10 cellular contexts compared by ENCODE assay signal in genomic region chr14:20606190-20606901, GRCh38. TPM values are rescaled to one million over a fixed set of nuclear protein-coding genes. Genes with fewer than 3 reads are reported as not detected.
DNase-seq lines count a peak whose midpoint lies in the region; ATAC-seq, FAIRE-seq and TF ChIP-seq lines count a peak whose summit lies in the region.
"Had no signal": no experiment of that assay in that cellular context is flagged by ENCODE, and none has a peak within 500 bp of the region (broad histone marks: within the 10 kb centered on the region; RNA-seq: fewer than 3 reads in every experiment).

No MANE protein-coding gene starts in this region.

- H3K4me3 ChIP-seq in H1 (ENCODE audit: extremely low read depth in 1 of 4, insufficient read depth in 2 of 4, low read depth in 3 of 4, low read length in 4 of 4), result no peak overlapping the region
- no peak overlapping the region for H3K4me3 ChIP-seq in psoas muscle

- DNase-seq in DMS53 (lab: John Stamatoyannopoulos, UW) (peak; percentile 22), DMS53 treated with DMSO at 0.1 percent for 48 hours (lab: John Stamatoyannopoulos, UW; ENCODE audit: unreplicated experiment) (no peak), NCI-H2107 (lab: John Stamatoyannopoulos, UW) (peak; percentile 21), H1 (ENCODE audit: low read depth in 1 of 2, low spot score in 2 of 2) (peak in 1 of 2 experiments; percentile 72), psoas muscle (no peak), T-helper 2 cell (no peak), NCI-H187 treated with DMSO at 0.1 percent for 48 hours (lab: John Stamatoyannopoulos, UW) (no peak)
- no peak for DNase-seq in stimulated activated naive CD4-positive, alpha-beta T cell treated with Interleukin-2 at 50 U/mL for 16 hours (lab: John Stamatoyannopoulos, UW)

- no peak for TF ChIP-seq POLR2A in H1 (IDR thresholded peaks at IDR 0.05; ENCODE audit: control extremely low read depth in 1 of 2, low read depth in 2 of 2, low read length in 2 of 2)

- no peak overlapping the region for H3K23ac ChIP-seq in H1 (ENCODE audit: insufficient read length)

- H3K27ac ChIP-seq in H1 (ENCODE audit: low read depth, low read length), result no peak overlapping the region
- H3K27ac ChIP-seq in psoas muscle, result no peak overlapping the region

- WGBS in H1 (ENCODE audit: extremely low coverage in 1 of 2, insufficient coverage in 1 of 2, insufficient read length in 1 of 2, insufficient replicate concordance in 2 of 2, low coverage in 1 of 2, low lambda C conversion rate in 2 of 2, missing lambda C conversion rate in 1 of 2), 2 experiments, result 48% methylated on average over 8 of the region's 8 CpGs; no CpG with 5 or more reads in 1 of the 2 experiments
- 47 to 48% (median 47%) methylated on average over 8 of the region's 8 CpGs for WGBS in psoas muscle, 3 donors

- H4K5ac ChIP-seq in H1 (ENCODE audit: insufficient read length, low read depth, low read length), result peak overlapping the region; percentile 20

- TF ChIP-seq EP300 in H1 (IDR thresholded peaks at IDR 0.05; ENCODE audit: borderline replicate concordance in 1 of 2, low read depth in 2 of 2, low read length in 2 of 2), result no peak

- H2AK5ac ChIP-seq in H1 (ENCODE audit: low read depth, low read length), result no peak overlapping the region

- TF ChIP-seq RAD21 in H1 (IDR thresholded peaks at IDR 0.05 in 1 of 2, conservative IDR thresholded peaks at IDR 0.05 in 1 of 2; ENCODE audit: low read depth in 2 of 2, low read length in 2 of 2), result peak; percentile 97 to 98

- intact Hi-C loops in psoas muscle (cut with DNase I), result loop anchor here (2.0 to 10.0 kb wide), 5 partner anchors 74 to 348 kb away; partner anchors contain the start of genes PNP (in 1 of the 2) and RNASE2 (in 1 of the 2)

- TF ChIP-seq CTCF in H1 (IDR thresholded peaks at IDR 0.05; ENCODE audit: control extremely low read depth in 1 of 3, insufficient read depth in 1 of 3, low read depth in 1 of 3, low read length in 3 of 3) (peak; percentile 66 to 93 (median 92)), psoas muscle (IDR thresholded peaks at IDR 0.05) (peak; percentile 40)

- POLR2A ChIA-PET in H1 (lab: Charles Lee; ENCODE audit: partially characterized antibody), result interaction anchor here (0.6 to 7.8 kb wide), 6 partner anchors 9 to 300 kb away, joined by 3 to 49 read pairs (median 4); partner anchors contain the start of genes APEX1, OSGEP and PNP

- H4K91ac ChIP-seq in H1 (replicated peaks; ENCODE audit: insufficient read length, low read length), result no peak overlapping the region

- no peaks in the 10 kb centered on the region for H3K27me3 ChIP-seq in H1 (replicated peaks in 1 of 4; ENCODE audit: control insufficient read depth in 3 of 4, extremely low read depth in 1 of 4, insufficient read depth in 3 of 4, low read length in 3 of 4)
- H3K27me3 ChIP-seq in psoas muscle (ENCODE audit: insufficient read depth in 3 of 3, low read length in 2 of 3), result no peaks in the 10 kb centered on the region

- no peak overlapping the region for H3K4ac ChIP-seq in H1 (replicated peaks; ENCODE audit: insufficient read length, low read depth, low read length)

- no peaks in the 10 kb centered on the region for H3K79me1 ChIP-seq in H1 (ENCODE audit: low read depth, low read length)

- H2BK12ac ChIP-seq in H1 (ENCODE audit: low read depth, low read length), result peak overlapping the region; percentile 77; the same call in 1 of the 2 replicates

- no peak overlapping the region for H3K56ac ChIP-seq in H1 (replicated peaks; ENCODE audit: insufficient read length, low read depth, low read length)

- H3K79me2 ChIP-seq in H1 (ENCODE audit: control insufficient read depth in 1 of 2, insufficient read depth in 2 of 2, low read length in 2 of 2), result no peaks in the 10 kb centered on the region

- no peak overlapping the region for H3K9ac ChIP-seq in H1 (replicated peaks in 1 of 4; ENCODE audit: extremely low read depth in 1 of 4, low read depth in 3 of 4, low read length in 3 of 4)

- H3K36me3 ChIP-seq in H1 (ENCODE audit: control insufficient read depth in 2 of 4, insufficient read depth in 4 of 4, low read length in 3 of 4) (no peaks in the 10 kb centered on the region), psoas muscle (ENCODE audit: insufficient read depth in 1 of 2, low read depth in 1 of 2) (no peaks in the 10 kb centered on the region)

- H3K4me2 ChIP-seq in H1 (ENCODE audit: insufficient read depth in 1 of 2, low read depth in 2 of 2, low read length in 2 of 2), result no peak overlapping the region

- H3K4me1 ChIP-seq in H1 (replicated peaks in 1 of 4; ENCODE audit: control insufficient read depth in 3 of 4, insufficient read depth in 4 of 4, low read length in 3 of 4), result peaks cover 0 to 2% (median 0%) of the 10 kb centered on the region in 4 experiments; a peak in 2 of 7 replicates
- H3K4me1 ChIP-seq in psoas muscle, result peaks cover 13% of the 10 kb centered on the region

- H4K8ac ChIP-seq in H1 (ENCODE audit: extremely low read depth, insufficient read depth, low read length), result no peak overlapping the region

- CTCF ChIA-PET in H1 (lab: Charles Lee; ENCODE audit: partially characterized antibody), result interaction anchor here (0.6 to 8.9 kb wide), 37 partner anchors 9 to 280 kb away, joined by 3 to 114 read pairs (median 4); partner anchors contain the start of genes APEX1, PNP, RNASE11 and RNASE12

- no peak overlapping the region for H2BK120ac ChIP-seq in H1 (replicated peaks; ENCODE audit: low read depth, low read length)

- H3K9me3 ChIP-seq in H1 (ENCODE audit: insufficient read depth in 2 of 2, low read depth in 1 of 2, low read length in 1 of 2) (no peaks in the 10 kb centered on the region), psoas muscle (no peaks in the 10 kb centered on the region)

- H2BK20ac ChIP-seq in H1 (ENCODE audit: low read length), result peak overlapping the region; percentile 17; the same call in 1 of the 2 replicates

- H4K20me1 ChIP-seq in H1 (replicated peaks in 1 of 2; ENCODE audit: control insufficient read depth in 1 of 2, insufficient read depth in 2 of 2, low read length in 2 of 2), result no peaks in the 10 kb centered on the region

- no peak for ATAC-seq in psoas muscle

- peak overlapping the region; percentile 77; the same call in 1 of the 2 replicates for H2AFZ ChIP-seq in H1 (ENCODE audit: low read length)

- H2BK15ac ChIP-seq in H1 (ENCODE audit: low read length), result no peak overlapping the region

- no peaks in the 10 kb centered on the region for H3K23me2 ChIP-seq in H1 (ENCODE audit: low read depth, low read length)

- H3K18ac ChIP-seq in H1 (ENCODE audit: extremely low read depth, low read length), result no peak overlapping the region

- FAIRE-seq in H1 (lab: Jason Lieb, UNC), result no peak

- no peak overlapping the region for H3K14ac ChIP-seq in H1 (ENCODE audit: insufficient read length)

- H2BK5ac ChIP-seq in H1 (ENCODE audit: low read depth, low read length), result peak overlapping the region; percentile 4; the same call in 1 of the 2 replicates

TF ChIP-seq in H1, 55 proteins besides CTCF, POLR2A, EP300 and RAD21 (continues in another document):
- TF ChIP-seq TCF12 (IDR thresholded peaks at IDR 0.05; ENCODE audit: low read depth, low read length), result no peak
- TF ChIP-seq JUND (IDR thresholded peaks at IDR 0.05; ENCODE audit: low read length), result peak; percentile 42; the same call in 1 of the 2 replicates
- TF ChIP-seq EGR1 (IDR thresholded peaks at IDR 0.05; ENCODE audit: borderline replicate concordance, low read depth, low read length), result peak; percentile 71; the same call in 1 of the 2 replicates
- TF ChIP-seq MAFK (IDR thresholded peaks at IDR 0.05; ENCODE audit: low read depth, low read length), result peak; percentile 8; the same call in 1 of the 2 replicates

RNA-seq across cellular contexts. Expression of gene RNASE12, which starts 15.2 kb away (rescaled TPM):
- total RNA-seq in H1 (2021; fragmentation: NEBNext Ultra II Directional; extraction: Animal tissue kit (Norgen Biotek cat#: 25700)), result not detected in 2 replicates
- polyA plus RNA-seq in H1 (2011; rRNA removed) (not detected in 2 replicates), psoas muscle (not detected)
- polyA plus RNA-seq in H1 (2011; cell fraction: cytosol; rRNA removed), result not detected
- not detected for polyA plus RNA-seq in H1 (2011; cell fraction: nucleus; rRNA removed)
- polyA plus RNA-seq in H1 (2012, experiment 1 of 2), result not detected in 4 replicates
- polyA plus RNA-seq in H1 (2012, experiment 2 of 2), result not detected
- not detected for polyA plus RNA-seq in H1 (2013, experiment 1 of 2)
- not detected for polyA plus RNA-seq in H1 (2013, experiment 2 of 2)
- polyA minus RNA-seq in H1 (2011; rRNA and poly(A)+ RNA removed), result not detected in 2 replicates
- polyA minus RNA-seq in H1 (2011; cell fraction: cytosol; rRNA and poly(A)+ RNA removed), result not detected
- not detected for polyA minus RNA-seq in H1 (2011; cell fraction: nucleus; rRNA and poly(A)+ RNA removed)
- total RNA-seq in psoas muscle, result not detected
- total RNA-seq: mononuclear cell; T-helper 1 cell treated with Interleukin-12 subunit alpha and Interleukin-12 subunit beta and Interleukin-4 antibody, amounts not matched to agents 30 ng/mL and 1 ng/mL, for 36 hours had no signal

RNA-seq across cellular contexts. Expression of gene RNASE11, which starts 18.5 kb away (rescaled TPM):
- total RNA-seq in H1 (2021; fragmentation: NEBNext Ultra II Directional; extraction: Animal tissue kit (Norgen Biotek cat#: 25700)), result not detected in 2 replicates
- polyA plus RNA-seq in H1 (2011; rRNA removed) (not detected in 2 replicates), psoas muscle (not detected)
- not detected for polyA plus RNA-seq in H1 (2011; cell fraction: cytosol; rRNA removed)
- polyA plus RNA-seq in H1 (2011; cell fraction: nucleus; rRNA removed), result not detected
- polyA plus RNA-seq in H1 (2012, experiment 1 of 2), result not detected in 4 replicates
- polyA plus RNA-seq in H1 (2012, experiment 2 of 2), result not detected
- 0.06 TPM for polyA plus RNA-seq in H1 (2013, experiment 1 of 2)
- 0.09 TPM for polyA plus RNA-seq in H1 (2013, experiment 2 of 2)
- polyA minus RNA-seq in H1 (2011; rRNA and poly(A)+ RNA removed), result not detected in 2 replicates
- polyA minus RNA-seq in H1 (2011; cell fraction: cytosol; rRNA and poly(A)+ RNA removed), result not detected
- polyA minus RNA-seq in H1 (2011; cell fraction: nucleus; rRNA and poly(A)+ RNA removed), result not detected
- total RNA-seq in psoas muscle, result not detected
- total RNA-seq: mononuclear cell; T-helper 1 cell treated with Interleukin-12 subunit alpha and Interleukin-12 subunit beta and Interleukin-4 antibody, amounts not matched to agents 30 ng/mL and 1 ng/mL, for 36 hours had no signal

RNA-seq across cellular contexts. Expression of gene OR6S1, which starts 35.1 kb away (rescaled TPM):
- total RNA-seq in H1 (2021; fragmentation: NEBNext Ultra II Directional; extraction: Animal tissue kit (Norgen Biotek cat#: 25700)), result not detected in 2 replicates
- polyA plus RNA-seq in H1 (2011; rRNA removed), result not detected in 2 replicates
- not detected for polyA plus RNA-seq in H1 (2011; cell fraction: cytosol; rRNA removed)
- polyA plus RNA-seq in H1 (2011; cell fraction: nucleus; rRNA removed), result not detected
- polyA plus RNA-seq in H1 (2012, experiment 1 of 2), result not detected in 4 replicates
- not detected for polyA plus RNA-seq in H1 (2012, experiment 2 of 2)
- not detected for polyA plus RNA-seq in H1 (2013, experiment 1 of 2)
- not detected for polyA plus RNA-seq in H1 (2013, experiment 2 of 2)
- 0.17 TPM in 1 of 2 replicates, not detected in the other for polyA minus RNA-seq in H1 (2011; rRNA and poly(A)+ RNA removed)
- polyA minus RNA-seq in H1 (2011; cell fraction: cytosol; rRNA and poly(A)+ RNA removed), result not detected
- not detected for polyA minus RNA-seq in H1 (2011; cell fraction: nucleus; rRNA and poly(A)+ RNA removed)
- not detected for total RNA-seq in psoas muscle
- polyA plus RNA-seq in psoas muscle, result not detected
- total RNA-seq: mononuclear cell; T-helper 1 cell treated with Interleukin-12 subunit alpha and Interleukin-12 subunit beta and Interleukin-4 antibody, amounts not matched to agents 30 ng/mL and 1 ng/mL, for 36 hours had no signal

RNA-seq across cellular contexts. Expression of gene RNASE9, which starts 45.5 kb away (rescaled TPM):
- total RNA-seq in H1 (2021; fragmentation: NEBNext Ultra II Directional; extraction: Animal tissue kit (Norgen Biotek cat#: 25700)), result not detected in 2 replicates
- polyA plus RNA-seq in H1 (2011; rRNA removed), result 0.06 TPM in 2 replicates
- polyA plus RNA-seq in H1 (2011; cell fraction: cytosol; rRNA removed), result 0.12 TPM
- 0.13 TPM for polyA plus RNA-seq in H1 (2011; cell fraction: nucleus; rRNA removed)
- polyA plus RNA-seq in H1 (2012, experiment 1 of 2), result not detected in 4 replicates
- polyA plus RNA-seq in H1 (2012, experiment 2 of 2), result not detected
- polyA plus RNA-seq in H1 (2013, experiment 1 of 2), result 0.14 TPM
- polyA plus RNA-seq in H1 (2013, experiment 2 of 2), result 0.17 TPM
- 0.22 TPM in 1 of 2 replicates, not detected in the other for polyA minus RNA-seq in H1 (2011; rRNA and poly(A)+ RNA removed)
- polyA minus RNA-seq in H1 (2011; cell fraction: cytosol; rRNA and poly(A)+ RNA removed), result not detected
- polyA minus RNA-seq in H1 (2011; cell fraction: nucleus; rRNA and poly(A)+ RNA removed), result 0.60 TPM
- not detected for total RNA-seq in psoas muscle
- polyA plus RNA-seq in psoas muscle, result not detected
- total RNA-seq: mononuclear cell; T-helper 1 cell treated with Interleukin-12 subunit alpha and Interleukin-12 subunit beta and Interleukin-4 antibody, amounts not matched to agents 30 ng/mL and 1 ng/mL, for 36 hours had no signal

Comparison
In these comparisons a context has a peak if more than half of its experiments do, and no peak if none do; other contexts are left out.
1. DNase-seq: peak in DMS53 (single experiment) and NCI-H2107 (single experiment); none in DMS53 treated with DMSO at 0.1 percent for 48 hours (single experiment), psoas muscle (0 of 2), stimulated activated naive CD4-positive, alpha-beta T cell treated with Interleukin-2 at 50 U/mL for 16 hours (single experiment), T-helper 2 cell (0 of 5) and NCI-H187 treated with DMSO at 0.1 percent for 48 hours (single experiment).